Comparison of ENCODE assay signal across 9 cellular contexts in genomic region chr22:23787600-23787896, GRCh38. TPM values are rescaled to one million over a fixed set of nuclear protein-coding genes. Genes with fewer than 3 reads are reported as not detected.
DNase-seq lines count a peak whose midpoint lies in the region; ATAC-seq, FAIRE-seq and TF ChIP-seq lines count a peak whose summit lies in the region.
"Had no signal": no experiment of that assay in that cellular context is flagged by ENCODE, and none has a peak within 500 bp of the region (broad histone marks: within the 10 kb centered on the region; RNA-seq: fewer than 3 reads in every experiment).

No MANE protein-coding gene starts in this region.

- no peaks in the 10 kb centered on the region for H3K9me3 Mint-ChIP-seq in IgD-negative memory B cell

- ATAC-seq in GM18870 (IDR thresholded peaks at IDR 0.05; ENCODE audit: unreplicated experiment): peak; percentile 3

- H3K9me3 ChIP-seq in ectodermal cell (ENCODE audit: control insufficient read depth, low read length) (no peaks in the 10 kb centered on the region), osteoblast (ENCODE audit: low read depth, low read length) (no peaks in the 10 kb centered on the region)

- H3K4me1 ChIP-seq in ectodermal cell (ENCODE audit: control insufficient read depth, insufficient read depth, low read length) (peaks cover 12% of the 10 kb centered on the region), osteoblast (ENCODE audit: insufficient read depth, low read length) (peaks cover 41% of the 10 kb centered on the region)

- in situ Hi-C loops in G401 (cut with HindIII; ENCODE audit: low sequenced_read_pairs): no loop called here

- H3K27ac Mint-ChIP-seq in IgD-negative memory B cell: peak overlapping the region; percentile 90 to 94 (median 92)

- no peak for TF ChIP-seq CTCF in osteoblast (IDR thresholded peaks at IDR 0.05; ENCODE audit: extremely low read depth, low read depth, low read length)

- H4K20me1 ChIP-seq in osteoblast (ENCODE audit: insufficient read depth, low read length): peaks cover 46% of the 10 kb centered on the region

- H3K27ac ChIP-seq in ectodermal cell (ENCODE audit: insufficient read depth, low read depth, low read length, poor library complexity, severe bottlenecking) (peak overlapping the region; percentile 50), osteoblast (ENCODE audit: low read depth, low read length) (peak overlapping the region; percentile 94)

- DNase-seq in osteoblast (ENCODE audit: insufficient read length, low spot score, missing footprints): no peak
- no peak for DNase-seq in G401 (ENCODE audit: low spot score)
- DNase-seq in NCI-H1092 treated with DMSO at 0.1 percent for 48 hours (lab: John Stamatoyannopoulos, UW): no peak
- DNase-seq in NCI-H1105 treated with DMSO at 0.1 percent for 48 hours (lab: John Stamatoyannopoulos, UW): no peak
- DNase-seq in H54 (ENCODE audit: insufficient read length, low spot score): no peak

- no peak for TF ChIP-seq POLR2A in H54 (IDR thresholded peaks at IDR 0.05; ENCODE audit: low read depth, low read length)

- H3K27me3 Mint-ChIP-seq in IgD-negative memory B cell: no peaks in the 10 kb centered on the region

- peak overlapping the region; percentile 90 for H3K4me2 ChIP-seq in osteoblast (ENCODE audit: insufficient read depth, low read length)

- H3K36me3 Mint-ChIP-seq in IgD-negative memory B cell: no peaks in the 10 kb centered on the region

- peaks cover 55% of the 10 kb centered on the region for H3K79me2 ChIP-seq in osteoblast (ENCODE audit: insufficient read depth, low read length)

- no peak for FAIRE-seq in H54 (lab: Jason Lieb, UNC)

- peak overlapping the region; percentile 89 to 96 (median 94) for H3K4me3 Mint-ChIP-seq in IgD-negative memory B cell

- H3K4me1 Mint-ChIP-seq in IgD-negative memory B cell: peaks cover 21 to 28% (median 23%) of the 10 kb centered on the region in 3 donors

- peak overlapping the region; percentile 44 for H2AFZ ChIP-seq in osteoblast (ENCODE audit: low read length)

- H3K36me3 ChIP-seq in ectodermal cell (ENCODE audit: control insufficient read depth, insufficient read depth, low read length) (peaks cover 8% of the 10 kb centered on the region), osteoblast (ENCODE audit: insufficient read depth, low read length) (peaks cover 14% of the 10 kb centered on the region)

- H3K27me3 ChIP-seq in ectodermal cell (ENCODE audit: control insufficient read depth, insufficient read depth, low read length, poor library complexity, severe bottlenecking): no peaks in the 10 kb centered on the region
- no peaks in the 10 kb centered on the region for H3K27me3 ChIP-seq in osteoblast (ENCODE audit: insufficient read depth, low read length)

- H3K4me3 ChIP-seq in ectodermal cell (ENCODE audit: insufficient read depth, low read depth, low read length) (peak overlapping the region; percentile 93), osteoblast (ENCODE audit: insufficient read depth, low read length) (peak overlapping the region; percentile 85)

- 11 to 12% methylated on average over 5 of the region's 5 CpGs for WGBS in ectodermal cell, 2 experiments

RNA-seq across cellular contexts. Expression of gene SMARCB1, which starts 0.8 kb away (rescaled TPM):
- 117 TPM for polyA plus RNA-seq in IgD-negative memory B cell
- 211 TPM for polyA plus RNA-seq in ectodermal cell (2013, experiment 1 of 4)
- 183 TPM for polyA plus RNA-seq in ectodermal cell (2013, experiment 2 of 4)
- polyA plus RNA-seq in ectodermal cell (2013, experiment 3 of 4): 175 TPM
- 190 TPM for polyA plus RNA-seq in ectodermal cell (2013, experiment 4 of 4)
- total RNA-seq in osteoblast: 49.2 and 51.3 TPM in 2 replicates
- total RNA-seq in G401 (2014; rRNA removed; shearing (Covaris generic)): not detected in 2 replicates

RNA-seq across cellular contexts. Expression of gene MMP11, which starts 14.9 kb away (rescaled TPM):
- 6.6 TPM for polyA plus RNA-seq in IgD-negative memory B cell
- polyA plus RNA-seq in ectodermal cell (2013, experiment 1 of 4): 5.6 TPM
- 6.4 TPM for polyA plus RNA-seq in ectodermal cell (2013, experiment 2 of 4)
- polyA plus RNA-seq in ectodermal cell (2013, experiment 3 of 4): 7.1 TPM
- polyA plus RNA-seq in ectodermal cell (2013, experiment 4 of 4): 7.9 TPM
- 23.5 and 41.3 TPM in 2 replicates for total RNA-seq in osteoblast
- not detected in 2 replicates for total RNA-seq in G401 (2014; rRNA removed; shearing (Covaris generic))

RNA-seq across cellular contexts. Expression of gene CHCHD10, which starts 19.8 kb away (rescaled TPM):
- 70.6 TPM for polyA plus RNA-seq in IgD-negative memory B cell
- polyA plus RNA-seq in ectodermal cell (2013, experiment 1 of 4): 41.8 TPM
- polyA plus RNA-seq in ectodermal cell (2013, experiment 2 of 4): 34.3 TPM
- polyA plus RNA-seq in ectodermal cell (2013, experiment 3 of 4): 53.6 TPM
- 50.9 TPM for polyA plus RNA-seq in ectodermal cell (2013, experiment 4 of 4)
- 0.88 and 1.1 TPM in 2 replicates for total RNA-seq in osteoblast
- not detected in 2 replicates for total RNA-seq in G401 (2014; rRNA removed; shearing (Covaris generic))

RNA-seq across cellular contexts. Expression of gene C22orf15, which starts 24.8 kb away (rescaled TPM):
- not detected for polyA plus RNA-seq in IgD-negative memory B cell
- polyA plus RNA-seq in ectodermal cell (2013, experiment 1 of 4): 4.8 TPM
- 4.0 TPM for polyA plus RNA-seq in ectodermal cell (2013, experiment 2 of 4)
- 3.8 TPM for polyA plus RNA-seq in ectodermal cell (2013, experiment 3 of 4)
- 3.9 TPM for polyA plus RNA-seq in ectodermal cell (2013, experiment 4 of 4)
- total RNA-seq in osteoblast: 0.72 and 0.88 TPM in 2 replicates
- total RNA-seq in G401 (2014; rRNA removed; shearing (Covaris generic)): not detected in 2 replicates

RNA-seq across cellular contexts. Expression of gene VPREB3, which starts 33.3 kb away (rescaled TPM):
- polyA plus RNA-seq in IgD-negative memory B cell: 1,081 TPM
- not detected for polyA plus RNA-seq in ectodermal cell (2013, experiment 1 of 4)
- polyA plus RNA-seq in ectodermal cell (2013, experiment 2 of 4): not detected
- not detected for polyA plus RNA-seq in ectodermal cell (2013, experiment 3 of 4)
- not detected for polyA plus RNA-seq in ectodermal cell (2013, experiment 4 of 4)
- not detected in 2 replicates for total RNA-seq in osteoblast
- not detected in 2 replicates for total RNA-seq in G401 (2014; rRNA removed; shearing (Covaris generic))
- total RNA-seq: T-helper 1 cell treated with Interleukin-12 subunit alpha and Interleukin-12 subunit beta and Interleukin-4 antibody, amounts not matched to agents 30 ng/mL and 1 ng/mL, for 36 hours had no signal

Comparison
In these comparisons a context has a peak if more than half of its experiments do, and no peak if none do; other contexts are left out.
1. RNA of gene SMARCB1, which starts 0.8 kb away (total RNA-seq): 49.2 to 51.3 TPM in osteoblast; not detected in G401; every median in the first group is over 10 times any median in the second.
2. RNA of gene MMP11, which starts 14.9 kb away (total RNA-seq): 23.5 to 41.3 TPM in osteoblast; not detected in G401; every median in the first group is over 10 times any median in the second.